Comparison of ENCODE assay signal across 8 cellular contexts in the genomic region with DNA sequence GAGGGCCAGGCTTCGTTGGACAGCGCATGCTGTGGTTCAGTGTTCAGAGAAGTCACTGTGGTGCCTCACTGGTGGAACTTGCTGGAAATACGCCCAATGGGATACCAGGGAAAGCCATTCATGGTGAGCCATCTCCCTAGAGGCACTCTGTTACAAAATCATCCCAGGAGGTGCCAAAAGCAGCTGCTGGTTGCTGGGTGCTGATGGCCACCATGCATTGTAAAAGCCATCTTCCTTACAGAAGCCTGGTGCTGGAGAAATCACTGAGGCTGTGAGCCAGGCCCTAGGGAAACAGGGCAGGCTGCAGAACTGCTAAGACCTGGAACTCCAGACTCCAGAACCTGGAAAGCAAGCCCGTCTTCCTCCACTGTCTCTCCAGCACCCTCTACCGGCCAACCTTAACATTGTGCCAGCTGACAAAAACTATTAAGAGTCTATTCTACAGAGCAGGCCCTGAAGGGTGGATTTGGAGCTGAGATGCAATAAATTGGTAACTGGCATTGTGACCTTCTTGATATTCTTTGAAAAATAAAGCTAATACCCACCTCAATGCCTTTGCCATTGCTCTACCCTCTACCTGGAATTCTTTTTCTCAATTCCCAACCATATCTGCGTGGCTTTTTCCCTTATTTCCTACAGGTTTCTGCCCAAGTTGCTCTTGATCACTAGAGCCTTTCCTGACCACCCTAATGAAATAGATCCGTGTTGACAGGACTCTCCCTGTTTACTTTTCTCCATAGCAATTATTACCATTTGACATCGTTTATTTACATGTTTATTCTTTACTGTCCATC. TPM values are rescaled to one million over a fixed set of nuclear protein-coding genes. Genes with fewer than 3 reads are reported as not detected.
DNase-seq lines count a peak whose midpoint lies in the region; ATAC-seq and TF ChIP-seq lines count a peak whose summit lies in the region.

No MANE protein-coding gene starts in this region.

- H3K27me3 ChIP-seq in Caco-2 (replicated peaks; ENCODE audit: control insufficient read depth, insufficient read depth, low read length) (no peaks in the 10 kb centered on the region), OCI-LY3 (ENCODE audit: low read depth, low read length) (no peaks in the 10 kb centered on the region), esophagus squamous epithelium (no peaks in the 10 kb centered on the region)

- peaks cover 8% of the 10 kb centered on the region for H3K27me3 Mint-ChIP-seq in Caco-2 (ENCODE audit: insufficient read depth, unreplicated experiment)
- no peaks in the 10 kb centered on the region for H3K27me3 Mint-ChIP-seq in naive thymus-derived CD8-positive, alpha-beta T cell

- ATAC-seq in naive thymus-derived CD8-positive, alpha-beta T cell, result peak in 1 of 2 donors; percentile 52
- ATAC-seq in GM21526 (IDR thresholded peaks at IDR 0.05; ENCODE audit: low FRiP score, unreplicated experiment), result no peak

- no peak overlapping the region for H2AFZ ChIP-seq in OCI-LY3 (ENCODE audit: low read depth, low read length)

- peak; percentile 87 to 89 for TF ChIP-seq CTCF in Caco-2 (IDR thresholded peaks at IDR 0.05; ENCODE audit: insufficient read depth in 1 of 2, low read depth in 1 of 2, low read length in 1 of 2, severe bottlenecking in 1 of 2, unreplicated experiment in 1 of 2)
- TF ChIP-seq CTCF in OCI-LY3 (IDR thresholded peaks at IDR 0.05; ENCODE audit: low read depth, low read length), result peak; percentile 95
- TF ChIP-seq CTCF in esophagus squamous epithelium (IDR thresholded peaks at IDR 0.05), result peak; percentile 56 to 89 (median 76)

- intact Hi-C loops in Caco-2 (cut with micrococcal nuclease; ENCODE audit: unreplicated experiment), result loop anchor here (1.0 kb wide), 3 partner anchors 31 to 245 kb away; no protein-coding TSS in a partner anchor
- intact Hi-C loops in esophagus squamous epithelium (cut with DNase I), result loop anchor here (10.0 kb wide), 1 partner anchor 247 kb away; no protein-coding TSS in a partner anchor

- CTCF ChIA-PET in Caco-2 (lab: Charles Lee), result interaction anchor here (0.7 to 3.4 kb wide), 4 partner anchors 65 to 488 kb away, joined by 3 to 33 read pairs (median 7); no protein-coding TSS in a partner anchor

- no peak for TF ChIP-seq POLR2A in esophagus squamous epithelium (IDR thresholded peaks at IDR 0.05)

- no peaks in the 10 kb centered on the region for H3K4me1 ChIP-seq in Caco-2
- peaks cover 17% of the 10 kb centered on the region for H3K4me1 ChIP-seq in OCI-LY3 (ENCODE audit: low read length)
- H3K4me1 ChIP-seq in esophagus squamous epithelium, result peaks cover 4 to 26% (median 6%) of the 10 kb centered on the region in 3 donors

- H3K4me3 ChIP-seq in Caco-2 (ENCODE audit: low read depth, low read length), result no peak overlapping the region
- H3K4me3 ChIP-seq in OCI-LY3 (ENCODE audit: low read length), result no peak overlapping the region
- no peak overlapping the region for H3K4me3 ChIP-seq in esophagus squamous epithelium

- no peak overlapping the region for H3K27ac Mint-ChIP-seq in Caco-2 (ENCODE audit: unreplicated experiment)
- no peak overlapping the region for H3K27ac Mint-ChIP-seq in naive thymus-derived CD8-positive, alpha-beta T cell

- WGBS in esophagus squamous epithelium, 2 donors, result 39 to 56% methylated on average over 7 to 8 of the region's 8 CpGs

- H3K4me1 Mint-ChIP-seq in Caco-2 (ENCODE audit: low read depth, unreplicated experiment), result no peaks in the 10 kb centered on the region
- H3K4me1 Mint-ChIP-seq in naive thymus-derived CD8-positive, alpha-beta T cell, result peaks cover 0 to 6% (median 3%) of the 10 kb centered on the region in 4 donors

- H3K36me3 Mint-ChIP-seq in Caco-2 (ENCODE audit: insufficient read depth, unreplicated experiment), result no peaks in the 10 kb centered on the region
- peaks cover 0 to 3% (median 3%) of the 10 kb centered on the region in 3 donors for H3K36me3 Mint-ChIP-seq in naive thymus-derived CD8-positive, alpha-beta T cell

- no peaks in the 10 kb centered on the region for H3K79me2 ChIP-seq in OCI-LY3 (ENCODE audit: low read length)

- H3K36me3 ChIP-seq in Caco-2 (ENCODE audit: control insufficient read depth, insufficient read depth, low read length) (no peaks in the 10 kb centered on the region), OCI-LY3 (replicated peaks; ENCODE audit: low read depth, low read length) (no peaks in the 10 kb centered on the region), esophagus squamous epithelium (no peaks in the 10 kb centered on the region)

- H3K4me2 ChIP-seq in OCI-LY3 (ENCODE audit: low read length), result no peak overlapping the region

- H3K9me3 Mint-ChIP-seq in Caco-2 (ENCODE audit: unreplicated experiment), result no peaks in the 10 kb centered on the region
- H3K9me3 Mint-ChIP-seq in naive thymus-derived CD8-positive, alpha-beta T cell, result peaks cover 0 to 3% (median 0%) of the 10 kb centered on the region in 9 donors

- H3K9me3 ChIP-seq in Caco-2 (no peaks in the 10 kb centered on the region), OCI-LY3 (ENCODE audit: insufficient read depth, low read length) (no peaks in the 10 kb centered on the region), esophagus squamous epithelium (no peaks in the 10 kb centered on the region)

- BruUV-seq in Caco-2 (replicated peaks; lab: Mats Ljungman, UMichigan), result no TSS peak

- no peak overlapping the region for H3K9ac ChIP-seq in OCI-LY3 (ENCODE audit: low read length)

- peak; percentile 81 to 87 for DNase-seq in Caco-2
- DNase-seq in HuH-7.5 (ENCODE audit: low spot score), result peak; percentile 60
- DNase-seq in activated T-cell treated with anti-CD3 and anti-CD28 coated beads for 24 hours (ENCODE audit: low read depth), result peak; percentile 58
- DNase-seq in esophagus squamous epithelium (lab: John Stamatoyannopoulos, UW), result no peak
- DNase-seq in naive thymus-derived CD8-positive, alpha-beta T cell, result peak; percentile 25 to 71 (median 50)
- DNase-seq in superior temporal gyrus (ENCODE audit: extremely low spot score), result peak; percentile 86

- POLR2A ChIA-PET in Caco-2 (lab: Charles Lee), result no interaction called here
- POLR2A ChIA-PET in naive thymus-derived CD8-positive, alpha-beta T cell (lab: Charles Lee), result interaction anchor here (0.6 to 0.7 kb wide), 3 partner anchors 107 to 1916 kb away, joined by 3 to 5 read pairs (median 3); no protein-coding TSS in a partner anchor

- no peak overlapping the region for H3K4me3 Mint-ChIP-seq in Caco-2 (ENCODE audit: unreplicated experiment)
- no peak overlapping the region for H3K4me3 Mint-ChIP-seq in naive thymus-derived CD8-positive, alpha-beta T cell

- H3K27ac ChIP-seq in OCI-LY3 (ENCODE audit: low read length) (no peak overlapping the region), esophagus squamous epithelium (peak overlapping the region in 2 of 4 donors; percentile 28 to 32)

- no peaks in the 10 kb centered on the region for H4K20me1 ChIP-seq in OCI-LY3 (ENCODE audit: insufficient read depth, low read length)

RNA-seq across cellular contexts. Expression of gene SNRPB, which starts 18.5 kb away (rescaled TPM):
- total RNA-seq in Caco-2 (2022) (532 and 533 TPM in 2 replicates), esophagus squamous epithelium (100 to 1,000 TPM; 244 to 393 (median 277) TPM)
- 10 to 100 TPM; 99.0 to 99.1 TPM for total RNA-seq in naive thymus-derived CD8-positive, alpha-beta T cell
- 100 to 1,000 TPM; 218 to 245 (median 240) TPM for polyA plus RNA-seq in naive thymus-derived CD8-positive, alpha-beta T cell

RNA-seq across cellular contexts. Expression of gene ZNF343, which starts 56.6 kb away (rescaled TPM):
- total RNA-seq in Caco-2 (2022) (8.0 and 11.0 TPM in 2 replicates), esophagus squamous epithelium (10 to 100 TPM in 1 of 4 donors, 1 to 10 TPM in 3; 4.9 to 13.2 (median 5.4) TPM)
- 10 to 100 TPM; 13.3 to 14.2 TPM for total RNA-seq in naive thymus-derived CD8-positive, alpha-beta T cell
- 1 to 10 TPM; 1.7 to 5.0 (median 3.2) TPM for polyA plus RNA-seq in naive thymus-derived CD8-positive, alpha-beta T cell
